In genomic region chr6:43205849-43206248, GRCh38 we compare ENCODE assay signal across 24 cellular contexts. TPM values are rescaled to one million over a fixed set of nuclear protein-coding genes. Genes with fewer than 3 reads are reported as not detected.
"Had no signal": no experiment of that assay in that cellular context is flagged by ENCODE, and none has a peak within 500 bp of the region (broad histone marks: within the 10 kb centered on the region; RNA-seq: fewer than 3 reads in every experiment).

No MANE protein-coding gene starts in this region.

- H3K4me1 Mint-ChIP-seq: neural crest cell had no signal

- H3K4me3 ChIP-seq: lower lobe of right lung, smooth muscle cell, thoracic aorta had no signal

- H3K27me3 Mint-ChIP-seq: naive thymus-derived CD4-positive, alpha-beta T cell; type B pancreatic cell had no signal

- H3K4me3 Mint-ChIP-seq: naive thymus-derived CD4-positive, alpha-beta T cell; neural crest cell; T-helper 2 cell treated with Interferon-gamma antibody and Interleukin-4, amounts not matched to agents 5 μg/mL and 100 μg/mL, for 36 hours; type B pancreatic cell had no signal

- H3K9me3 ChIP-seq: lower lobe of right lung, thoracic aorta had no signal

- ATAC-seq: activated naive CD4-positive, alpha-beta T cell treated with anti-CD3 and anti-CD28 coated beads, Interleukin-2, amount 50 U/mL, for 72 hours; naive thymus-derived CD4-positive, alpha-beta T cell; sciatic nerve had no signal

- H3K4me2 ChIP-seq: smooth muscle cell had no signal

- DNase-seq: activated CD8-positive, alpha-beta memory T cell treated with anti-CD3 and anti-CD28 coated beads, Interleukin-2, amount 50 U/mL, for 48 hours; activated gamma-delta T cell; activated T-cell treated with anti-CD3 and anti-CD28 coated beads, Interleukin-2, amount 50 U/mL, for 48 hours; amygdala; cerebellar nuclear complex; cortex of kidney; erythroblast; foreskin fibroblast; kidney; lower lobe of right lung; naive thymus-derived CD4-positive, alpha-beta T cell; occipital lobe; stimulated activated CD4-positive, alpha-beta T cell treated with anti-CD3 and anti-CD28 coated beads, Interleukin-2, amount 100 ng/mL, for 48 hours; stimulated activated CD8-positive, alpha-beta memory T cell treated with anti-CD3 and anti-CD28 coated beads, Interleukin-4, amount 100 ng/mL, for 48 hours; stimulated activated naive CD4-positive, alpha-beta T cell; SW 1271 had no signal

- H3K27ac Mint-ChIP-seq: naive thymus-derived CD4-positive, alpha-beta T cell; T-helper 2 cell treated with Interferon-gamma antibody and Interleukin-4, amounts not matched to agents 5 μg/mL and 100 μg/mL, for 36 hours; type B pancreatic cell had no signal

- H3K27ac ChIP-seq: lower lobe of right lung, thoracic aorta had no signal

- H3K4me1 ChIP-seq: lower lobe of right lung had no signal

- H3K9me3 Mint-ChIP-seq: activated naive CD4-positive, alpha-beta T cell treated with anti-CD3 and anti-CD28 coated beads, Interleukin-2, amount 50 U/mL, for 72 hours; naive thymus-derived CD4-positive, alpha-beta T cell; neural crest cell; T-helper 2 cell treated with Interferon-gamma antibody and Interleukin-4, amounts not matched to agents 5 μg/mL and 100 μg/mL, for 36 hours; type B pancreatic cell had no signal

RNA-seq across cellular contexts. Expression of gene TTBK1, which starts 37.4 kb away (rescaled TPM):
- total RNA-seq: bronchial epithelial cell, smooth muscle cell, thoracic aorta had no signal
